21 cellular contexts compared by ENCODE assay signal in the genomic region with DNA sequence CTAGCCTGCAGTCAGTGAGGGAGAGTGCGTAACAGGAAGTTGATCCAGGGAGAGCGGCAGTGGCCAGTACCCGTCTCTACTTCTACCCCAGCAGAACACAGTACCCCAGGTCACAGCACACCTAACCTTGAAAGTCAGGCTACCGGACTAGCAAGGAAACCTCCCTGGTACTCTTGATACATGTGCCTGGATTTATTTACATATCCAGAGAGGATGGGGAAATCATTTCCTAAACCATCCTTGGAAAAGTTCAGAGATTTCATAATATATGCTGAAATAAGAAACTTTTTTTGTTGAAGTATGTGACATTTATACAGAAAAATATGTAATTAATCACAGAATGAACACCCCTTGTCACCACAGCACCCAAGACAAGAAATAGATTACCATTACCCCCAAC.
"Had no signal": no experiment of that assay in that cellular context is flagged by ENCODE, and none has a peak within 500 bp of the region (broad histone marks: within the 10 kb centered on the region; RNA-seq: fewer than 3 reads in every experiment).

No MANE protein-coding gene starts in this region.

- H3K9me3 Mint-ChIP-seq: activated naive CD4-positive, alpha-beta T cell treated with anti-CD3 and anti-CD28 coated beads, Interleukin-2, amount 10 ng/mL, durations not matched to agents 7 days and 5 days; activated naive CD8-positive, alpha-beta T cell treated with anti-CD3 and anti-CD28 coated beads, Interleukin-2, amount 10 ng/mL, durations not matched to agents 7 days and 5 days; activated T-helper 17 cell treated with anti-CD3 and anti-CD28 coated beads, Interleukin-2, amount 50 U/mL, for 72 hours; central memory CD8-positive, alpha-beta T cell had no signal

- H3K27me3 Mint-ChIP-seq: activated naive CD4-positive, alpha-beta T cell treated with anti-CD3 and anti-CD28 coated beads, Interleukin-2, amount 10 ng/mL, durations not matched to agents 7 days and 5 days; activated naive CD8-positive, alpha-beta T cell treated with anti-CD3 and anti-CD28 coated beads, Interleukin-2, amount 10 ng/mL, durations not matched to agents 7 days and 5 days; activated T-helper 17 cell treated with anti-CD3 and anti-CD28 coated beads, Interleukin-2, amount 50 U/mL, for 72 hours; central memory CD8-positive, alpha-beta T cell had no signal

- DNase-seq: activated CD4-positive, alpha-beta T cell treated with anti-CD3 and anti-CD28 coated beads, Interleukin-2, amount 50 U/mL, for 4 hours; activated CD4-positive, CD25-positive, alpha-beta regulatory T cell; activated gamma-delta T cell; activated naive CD4-positive, alpha-beta T cell treated with anti-CD3 and anti-CD28 coated beads, Interleukin-2, amount 10 ng/mL, durations not matched to agents 7 days and 5 days; activated naive CD8-positive, alpha-beta T cell treated with anti-CD3 and anti-CD28 coated beads, Interleukin-2, amount 10 ng/mL, durations not matched to agents 7 days and 5 days; activated T-cell treated with anti-CD3 and anti-CD28 coated beads for 4 hours; activated T-cell treated with anti-CD3 and anti-CD28 coated beads, Interleukin-2, amount 50 U/mL, for 48 hours; aorta; MM.1S; NCI-H1105 treated with DMSO at 0.1 percent for 48 hours; NCI-H1436 treated with DMSO at 0.1 percent for 48 hours; NCI-H187 treated with DMSO at 0.1 percent for 48 hours; NCI-H2081 treated with DMSO at 0.1 percent for 48 hours; NCI-H446; NCI-H524; PC-3; SHP77 treated with DMSO at 0.1 percent for 48 hours; T-helper 2 cell; T1000 had no signal

- H3K27ac Mint-ChIP-seq: activated naive CD4-positive, alpha-beta T cell treated with anti-CD3 and anti-CD28 coated beads, Interleukin-2, amount 10 ng/mL, durations not matched to agents 7 days and 5 days; activated naive CD8-positive, alpha-beta T cell treated with anti-CD3 and anti-CD28 coated beads, Interleukin-2, amount 10 ng/mL, durations not matched to agents 7 days and 5 days; activated T-helper 17 cell treated with anti-CD3 and anti-CD28 coated beads, Interleukin-2, amount 50 U/mL, for 72 hours had no signal

- H3K4me3 Mint-ChIP-seq: activated naive CD4-positive, alpha-beta T cell treated with anti-CD3 and anti-CD28 coated beads, Interleukin-2, amount 10 ng/mL, durations not matched to agents 7 days and 5 days; activated naive CD8-positive, alpha-beta T cell treated with anti-CD3 and anti-CD28 coated beads, Interleukin-2, amount 10 ng/mL, durations not matched to agents 7 days and 5 days; activated T-helper 17 cell treated with anti-CD3 and anti-CD28 coated beads, Interleukin-2, amount 50 U/mL, for 72 hours; central memory CD8-positive, alpha-beta T cell had no signal

- ATAC-seq: activated T-helper 17 cell treated with anti-CD3 and anti-CD28 coated beads, Interleukin-2, amount 50 U/mL, for 72 hours; PC-3 had no signal
